ENCODE assay signal across 8 cellular contexts in genomic region chr12:48156648-48157015, GRCh38. TPM values are rescaled to one million over a fixed set of nuclear protein-coding genes. Genes with fewer than 3 reads are reported as not detected.
DNase-seq lines count a peak whose midpoint lies in the region; ATAC-seq and TF ChIP-seq lines count a peak whose summit lies in the region.

No MANE protein-coding gene starts in this region.

- H3K9me3 ChIP-seq in AG04450 (ENCODE audit: control insufficient read depth, insufficient read depth, low read length) (no peaks in the 10 kb centered on the region), muscle layer of duodenum (ENCODE audit: control insufficient read depth in 1 of 2, low read length in 2 of 2) (no peaks in the 10 kb centered on the region)

- no peaks in the 10 kb centered on the region for H4K20me1 ChIP-seq in KMS-11 (ENCODE audit: insufficient read depth)

- peak overlapping the region; percentile 82 for H2AFZ ChIP-seq in KMS-11 (ENCODE audit: low read depth)

- DNase-seq in AG04450 (ENCODE audit: low read depth, low spot score), result no peak
- no peak for DNase-seq in NCI-H446 treated with DMSO at 0.1 percent for 48 hours (lab: John Stamatoyannopoulos, UW)
- DNase-seq in pons (ENCODE audit: low spot score), result no peak

- no peaks in the 10 kb centered on the region for H3K27me3 ChIP-seq in AG04450 (ENCODE audit: control insufficient read depth, insufficient read depth, low read length)
- H3K27me3 ChIP-seq in KMS-11 (ENCODE audit: insufficient read depth, low read depth), result no peaks in the 10 kb centered on the region
- no peaks in the 10 kb centered on the region for H3K27me3 ChIP-seq in muscle layer of duodenum (ENCODE audit: low read depth, low read length)

- H3K79me2 ChIP-seq in KMS-11 (ENCODE audit: insufficient read depth, low read depth), result peaks cover 38% of the 10 kb centered on the region

- POLR2A ChIA-PET in AG04450 (lab: Yijun Ruan, JAX), result interaction anchor here (0.6 to 1.9 kb wide), 3 partner anchors 10 to 526 kb away, joined by 3 to 10 read pairs (median 8); partner anchors contain the start of gene SENP1

- peak overlapping the region; percentile 99 for H3K4me3 ChIP-seq in AG04450 (ENCODE audit: low read depth, low read length)
- no peak overlapping the region for H3K4me3 ChIP-seq in KMS-11 (IDR thresholded peaks at IDR 0.05; ENCODE audit: insufficient read depth, low read depth, low read length)
- peak overlapping the region; percentile 96 to 99 for H3K4me3 ChIP-seq in muscle layer of duodenum (ENCODE audit: low read depth in 1 of 2, low read length in 2 of 2)

- H3K27ac ChIP-seq in AG04450 (ENCODE audit: low read depth, low read length) (peak overlapping the region; percentile 31), KMS-11 (peak overlapping the region; percentile 48), cingulate gyrus (ENCODE audit: low read depth, low read length) (peak overlapping the region; percentile 94), muscle layer of duodenum (ENCODE audit: low read length) (peak overlapping the region; percentile 91)

- CTCF ChIA-PET in AG04450 (lab: Charles Lee), result interaction anchor here (0.6 to 2.3 kb wide), 7 partner anchors 11 to 461 kb away, joined by 3 to 11 read pairs (median 5); partner anchors contain the start of genes CCDC184 and PFKM

- H3K4me2 ChIP-seq in KMS-11, result peak overlapping the region; percentile 85

- H3K36me3 ChIP-seq in KMS-11 (ENCODE audit: insufficient read depth), result peaks cover 5% of the 10 kb centered on the region; the same call in 1 of the 2 replicates
- peaks cover 6 to 20% of the 10 kb centered on the region in 2 donors for H3K36me3 ChIP-seq in muscle layer of duodenum (ENCODE audit: control insufficient read depth in 1 of 2, insufficient read depth in 2 of 2, low read length in 2 of 2)

- peak overlapping the region; percentile 55; the same call in 1 of the 2 replicates for H3K9ac ChIP-seq in KMS-11

- H3K4me1 ChIP-seq in KMS-11 (ENCODE audit: low read depth, poor library complexity, severe bottlenecking) (peaks cover 54% of the 10 kb centered on the region), muscle layer of duodenum (ENCODE audit: control insufficient read depth in 1 of 2, insufficient read depth in 2 of 2, low read length in 2 of 2) (peaks cover 5 to 12% of the 10 kb centered on the region in 2 donors)

- no peak for ATAC-seq in HG02852 (IDR thresholded peaks at IDR 0.05; ENCODE audit: unreplicated experiment)
- ATAC-seq in GM21576 (IDR thresholded peaks at IDR 0.05; ENCODE audit: unreplicated experiment), result no peak

- TF ChIP-seq CTCF in AG04450 (IDR thresholded peaks at IDR 0.05; ENCODE audit: low read depth, low read length), result no peak
- TF ChIP-seq CTCF in KMS-11 (conservative IDR thresholded peaks at IDR 0.05; ENCODE audit: low read depth, low read length), result no peak

RNA-seq across cellular contexts. Expression of gene ASB8, which starts 0.7 kb away (rescaled TPM):
- polyA plus RNA-seq in AG04450 (2011; rRNA removed), result 30.1 and 34.2 TPM in 2 replicates
- polyA minus RNA-seq in AG04450 (2011; rRNA and poly(A)+ RNA removed), result 28.0 and 35.0 TPM in 2 replicates

RNA-seq across cellular contexts. Expression of gene CCDC184, which starts 26.8 kb away (rescaled TPM):
- 0.24 and 0.32 TPM in 2 replicates for polyA plus RNA-seq in AG04450 (2011; rRNA removed)
- polyA minus RNA-seq in AG04450 (2011; rRNA and poly(A)+ RNA removed), result 0.28 and 0.35 TPM in 2 replicates

RNA-seq across cellular contexts. Expression of gene PFKM, which starts 37.5 kb away (rescaled TPM):
- 58.4 and 62.1 TPM in 2 replicates for polyA plus RNA-seq in AG04450 (2011; rRNA removed)
- polyA minus RNA-seq in AG04450 (2011; rRNA and poly(A)+ RNA removed), result 59.3 and 71.8 TPM in 2 replicates

RNA-seq across cellular contexts. Expression of gene OR10AD1, which starts 46.5 kb away (rescaled TPM):
- not detected in 2 replicates for polyA plus RNA-seq in AG04450 (2011; rRNA removed)
- polyA minus RNA-seq in AG04450 (2011; rRNA and poly(A)+ RNA removed), result not detected in 2 replicates

RNA-seq across cellular contexts. Expression of gene SENP1, which starts 50.8 kb away (rescaled TPM):
- polyA plus RNA-seq in AG04450 (2011; rRNA removed), result 23.4 and 26.4 TPM in 2 replicates
- polyA minus RNA-seq in AG04450 (2011; rRNA and poly(A)+ RNA removed), result 23.2 and 31.6 TPM in 2 replicates

Comparison
In these comparisons a context has a peak if more than half of its experiments do, and no peak if none do; other contexts are left out.
1. H3K27ac ChIP-seq: peak in every context shown above with its lines; median percentile 94 in cingulate gyrus; 91 in muscle layer of duodenum; 48 in KMS-11; 31 in AG04450.